24 cellular contexts compared by ENCODE assay signal in genomic region chr19:15498910-15499309, GRCh38. TPM values are rescaled to one million over a fixed set of nuclear protein-coding genes. Genes with fewer than 3 reads are reported as not detected.
A peak's percentile ranks its signal among the peaks of the same experiment; 100 is the strongest.
DNase-seq lines count a peak whose midpoint lies in the region; ATAC-seq and TF ChIP-seq lines count a peak whose summit lies in the region.
"Had no signal": no experiment of that assay in that cellular context is flagged by ENCODE, and none has a peak within 500 bp of the region (broad histone marks: within the 10 kb centered on the region; RNA-seq: fewer than 3 reads in every experiment).

No MANE protein-coding gene starts in this region.

- WGBS in H9 (ENCODE audit: extremely low coverage, insufficient read length, low lambda C conversion rate) = no CpG with 5 or more reads among the region's 6 CpGs
- 51 to 60% methylated on average over 6 of the region's 6 CpGs for WGBS in body of pancreas, 2 donors

- H4K20me1 ChIP-seq in H9 (ENCODE audit: control insufficient read depth, insufficient read depth, insufficient read length) = no peaks in the 10 kb centered on the region

- H3K9me3 ChIP-seq in H9 (ENCODE audit: control insufficient read depth, low read depth, low read length) (peaks cover 48% of the 10 kb centered on the region), body of pancreas (no peaks in the 10 kb centered on the region)
- H3K9me3 ChIP-seq: esophagus muscularis mucosa, gastroesophageal sphincter, upper lobe of right lung had no signal

- no peak overlapping the region for H3K4me3 ChIP-seq in body of pancreas
- H3K4me3 ChIP-seq: esophagus muscularis mucosa, gastroesophageal sphincter, upper lobe of right lung had no signal

- DNase-seq in Caki2 (ENCODE audit: low read depth) (peak; percentile 53), H9 (peak; percentile 77), RPMI7951 (ENCODE audit: low read depth) (peak; percentile 24), body of pancreas (no peak), OCI-M2 (lab: John Stamatoyannopoulos, UW; ENCODE audit: unreplicated experiment) (no peak), posterior cingulate gyrus (no peak)
- DNase-seq in stimulated activated CD8-positive, alpha-beta memory T cell treated with anti-CD3 and anti-CD28 coated beads, Interleukin-4, amount 100 ng/mL, for 48 hours = no peak
- DNase-seq: activated CD4-positive, alpha-beta T cell treated with anti-CD3 and anti-CD28 coated beads, Interleukin-2, amount 50 U/mL, for 48 hours; activated naive CD4-positive, alpha-beta T cell treated with anti-CD3 and anti-CD28 coated beads for 36 hours; activated T-cell treated with anti-CD3 and anti-CD28 coated beads, Interleukin-2, amount 50 U/mL, for 1 hour; AML-193; aorta; central memory CD4-positive, alpha-beta T cell; HCEC 1CT; kidney glomerular epithelial cell; mesenchymal stem cell; MM.1S; NCI-H2029; NCI-H510A treated with DMSO at 0.1 percent for 48 hours; retina; stimulated activated CD4-positive, alpha-beta T cell treated with anti-CD3 and anti-CD28 coated beads, Interleukin-4, amount 100 ng/mL, for 4 hours; upper lobe of right lung had no signal

- no peak overlapping the region for H2AK5ac ChIP-seq in H9 (ENCODE audit: insufficient read length, low read length)

- no peak overlapping the region for H2BK12ac ChIP-seq in H9 (ENCODE audit: insufficient read length, low read depth, low read length)

- H3K4me1 ChIP-seq in H9 (ENCODE audit: insufficient read depth, low read length) (no peaks in the 10 kb centered on the region), body of pancreas (peaks cover 7% of the 10 kb centered on the region)
- H3K4me1 ChIP-seq: esophagus muscularis mucosa, gastroesophageal sphincter, upper lobe of right lung had no signal

- H2BK20ac ChIP-seq in H9 (ENCODE audit: low read depth, low read length, poor library complexity, severe bottlenecking) = no peak overlapping the region

- no peaks in the 10 kb centered on the region for H3K23me2 ChIP-seq in H9 (ENCODE audit: insufficient read length, low read depth, low read length, poor library complexity, severe bottlenecking)

- H2BK5ac ChIP-seq in H9 (ENCODE audit: insufficient read length, low read length) = no peak overlapping the region

- ATAC-seq in body of pancreas = peak; percentile 33
- ATAC-seq: gastroesophageal sphincter, upper lobe of right lung had no signal

- no peaks in the 10 kb centered on the region for H3K79me1 ChIP-seq in H9 (ENCODE audit: insufficient read depth, low read depth, low read length, poor library complexity, severe bottlenecking)

- H2BK120ac ChIP-seq in H9 (ENCODE audit: low read depth, low read length, poor library complexity, severe bottlenecking) = no peak overlapping the region

- H3K4me3 Mint-ChIP-seq in H9 = peak overlapping the region in 1 of 2 experiments; percentile 38; a peak in 1 of 5 replicates
- H3K4me3 Mint-ChIP-seq: activated naive CD4-positive, alpha-beta T cell treated with anti-CD3 and anti-CD28 coated beads for 36 hours had no signal

- H3K27me3 ChIP-seq in H9 (ENCODE audit: insufficient read depth, low read length) (no peaks in the 10 kb centered on the region), body of pancreas (no peaks in the 10 kb centered on the region)

- no peak overlapping the region for H3K56ac ChIP-seq in H9 (ENCODE audit: insufficient read length, low read depth, low read length)

- H4K8ac ChIP-seq in H9 (replicated peaks; ENCODE audit: insufficient read length, low read depth, low read length) = no peak overlapping the region

- no peak overlapping the region for H4K91ac ChIP-seq in H9 (ENCODE audit: insufficient read length, low read depth, low read length)

- no peak overlapping the region for H3K9ac ChIP-seq in H9 (ENCODE audit: extremely low read depth, insufficient read length, low read length)

- no peak overlapping the region for H3K18ac ChIP-seq in H9 (ENCODE audit: insufficient read length, low read depth, low read length)

- H3K27ac Mint-ChIP-seq in H9 = no peak overlapping the region
- H3K27ac Mint-ChIP-seq: activated naive CD4-positive, alpha-beta T cell treated with anti-CD3 and anti-CD28 coated beads for 36 hours had no signal

- H3K27ac ChIP-seq in H9 (ENCODE audit: insufficient read length, low read depth, low read length) (no peak overlapping the region), body of pancreas (peak overlapping the region in 1 of 4 donors; percentile 17)
- H3K27ac ChIP-seq: esophagus muscularis mucosa, gastroesophageal sphincter, upper lobe of right lung had no signal

- no peaks in the 10 kb centered on the region for H3K79me2 ChIP-seq in H9 (ENCODE audit: insufficient read depth, low read length)

- no peak overlapping the region for H4K5ac ChIP-seq in H9 (ENCODE audit: insufficient read length, low read depth, low read length)

- no peak overlapping the region for H2BK15ac ChIP-seq in H9 (ENCODE audit: low read depth, low read length)

- H3K4ac ChIP-seq in H9 (ENCODE audit: low read depth, low read length) = no peak overlapping the region

- no peaks in the 10 kb centered on the region for H3K36me3 ChIP-seq in body of pancreas (replicated peaks in 1 of 2; ENCODE audit: insufficient read depth in 1 of 2, low read depth in 2 of 2)
- H3K36me3 ChIP-seq: esophagus muscularis mucosa, gastroesophageal sphincter, upper lobe of right lung had no signal

- intact Hi-C loops in body of pancreas (cut with DNase I) (no loop called here), posterior cingulate gyrus (cut with DNase I) (no loop called here)

- H3K4me1 Mint-ChIP-seq in H9 = no peaks in the 10 kb centered on the region

- H2AFZ ChIP-seq in H9 (ENCODE audit: low read length) = no peak overlapping the region

- no peak overlapping the region for H3K14ac ChIP-seq in H9 (ENCODE audit: insufficient read depth, low read length)

- no peak overlapping the region for H3K4me2 ChIP-seq in H9 (ENCODE audit: insufficient read depth, insufficient read length, low read length)

- H3K9me3 Mint-ChIP-seq in H9 = peaks cover 40 to 76% of the 10 kb centered on the region in 2 experiments
- H3K9me3 Mint-ChIP-seq: activated naive CD4-positive, alpha-beta T cell treated with anti-CD3 and anti-CD28 coated beads for 36 hours had no signal

- H3K27me3 Mint-ChIP-seq in H9 (ENCODE audit: low read depth) = peaks cover 1% of the 10 kb centered on the region

- H3K23ac ChIP-seq in H9 (ENCODE audit: insufficient read length, low read depth, low read length) = no peak overlapping the region

- H3T11ph ChIP-seq in H9 (ENCODE audit: low read length) = no peak overlapping the region

- in situ Hi-C loops in Caki2 (cut with HindIII; ENCODE audit: low pct_unique_long_range_greater_than_20kb, low sequenced_read_pairs) = no loop called here

- peaks cover 0 to 30% (median 5%) of the 10 kb centered on the region in 3 experiments; a peak in 4 of 7 replicates for H3K36me3 Mint-ChIP-seq in H9 (ENCODE audit: insufficient read depth in 1 of 3, low read depth in 3 of 3)

- TF ChIP-seq CTCF in H9 (conservative IDR thresholded peaks at IDR 0.05) = no peak
- no peak for TF ChIP-seq CTCF in body of pancreas (IDR thresholded peaks at IDR 0.05)

- no peak for TF ChIP-seq POLR2A in body of pancreas (IDR thresholded peaks at IDR 0.05)

RNA-seq across cellular contexts. Expression of gene CYP4F22, which starts 9.4 kb away (rescaled TPM):
- total RNA-seq in Caki2 (2014; rRNA removed; shearing (Covaris generic); ENCODE audit: low replicate concordance) = not detected in 2 replicates
- not detected in 2 replicates for total RNA-seq in H9 (2021)
- not detected in 2 replicates for total RNA-seq in RPMI7951 (2014; rRNA removed; shearing (Covaris generic))
- not detected for total RNA-seq in body of pancreas
- total RNA-seq: aorta, esophagus muscularis mucosa, upper lobe of right lung had no signal

RNA-seq across cellular contexts. Expression of gene PGLYRP2, which starts 19.6 kb away (rescaled TPM):
- not detected in 2 replicates for total RNA-seq in Caki2 (2014; rRNA removed; shearing (Covaris generic); ENCODE audit: low replicate concordance)
- total RNA-seq in H9 (2021) = not detected in 2 replicates
- not detected in 2 replicates for total RNA-seq in RPMI7951 (2014; rRNA removed; shearing (Covaris generic))
- total RNA-seq in body of pancreas = not detected
- total RNA-seq: aorta, esophagus muscularis mucosa, gastroesophageal sphincter, upper lobe of right lung had no signal

RNA-seq across cellular contexts. Expression of gene RASAL3, which starts 34.6 kb away (rescaled TPM):
- total RNA-seq in Caki2 (2014; rRNA removed; shearing (Covaris generic); ENCODE audit: low replicate concordance) = not detected in 2 replicates
- total RNA-seq in H9 (2021) (0.26 and 1.9 TPM in 2 replicates), body of pancreas (1 to 10 TPM; 2.6 to 3.6 TPM)
- 0.72 and 0.88 TPM in 2 replicates for total RNA-seq in RPMI7951 (2014; rRNA removed; shearing (Covaris generic))

RNA-seq across cellular contexts. Expression of gene WIZ, which starts 49.2 kb away (rescaled TPM):
- 9.7 and 11.5 TPM in 2 replicates for total RNA-seq in Caki2 (2014; rRNA removed; shearing (Covaris generic); ENCODE audit: low replicate concordance)
- total RNA-seq in H9 (2021) (33.3 and 33.6 TPM in 2 replicates), body of pancreas (100 to 1,000 TPM in 1 of 2 donors, 10 to 100 TPM in 1; 16.1 to 111 TPM)
- total RNA-seq in RPMI7951 (2014; rRNA removed; shearing (Covaris generic)) = 4.2 and 7.1 TPM in 2 replicates

Comparison
In these comparisons a context has a peak if more than half of its experiments do, and no peak if none do; other contexts are left out.
1. DNase-seq: peak in Caki2 (single experiment), H9 (single experiment) and RPMI7951 (single experiment); none in body of pancreas (0 of 4), OCI-M2 (single experiment), posterior cingulate gyrus (0 of 10) and stimulated activated CD8-positive, alpha-beta memory T cell treated with anti-CD3 and anti-CD28 coated beads, Interleukin-4, amount 100 ng/mL, for 48 hours (single experiment).